ENCODE assay signal across 11 cellular contexts in genomic region chr6:46743425-46744158, GRCh38. TPM values are rescaled to one million over a fixed set of nuclear protein-coding genes. Genes with fewer than 3 reads are reported as not detected.
"Had no signal": no experiment of that assay in that cellular context is flagged by ENCODE, and none has a peak within 500 bp of the region (broad histone marks: within the 10 kb centered on the region; RNA-seq: fewer than 3 reads in every experiment).

No MANE protein-coding gene starts in this region.

- H3K4me2 ChIP-seq: GM23338 had no signal

- H3K27ac ChIP-seq: HL-60 had no signal

- DNase-seq: H9, HCEC 1CT, HFFc6, IMR-90, KG1 had no signal

- ATAC-seq: GM23338, K562 had no signal

- FAIRE-seq: H1, H54, K562 had no signal

- H2AFZ ChIP-seq: GM23338 had no signal

- H3K4me3 ChIP-seq: GM23338, K562 had no signal

RNA-seq across cellular contexts. Expression of gene ANKRD66, which starts 3.1 kb away (rescaled TPM):
- total RNA-seq: GM23338, H1, H9, HFFc6, HT1080, IMR-90, K562 had no signal
- polyA plus RNA-seq: GM23338, IMR-90, K562 had no signal

RNA-seq across cellular contexts. Expression of gene PLA2G7, which starts 8.4 kb away (rescaled TPM):
- total RNA-seq: HFFc6, HT1080, IMR-90, K562 had no signal
- polyA plus RNA-seq: IMR-90, K562 had no signal

RNA-seq across cellular contexts. Expression of gene MEP1A, which starts 49.6 kb away (rescaled TPM):
- total RNA-seq: GM23338, H1, H9, HFFc6, HT1080, IMR-90, K562 had no signal
- polyA plus RNA-seq: GM23338, IMR-90, K562 had no signal

RNA-seq across cellular contexts. Expression of gene TDRD6, which starts 55.9 kb away (rescaled TPM):
- total RNA-seq: HFFc6, HT1080, IMR-90 had no signal
- polyA plus RNA-seq: IMR-90 had no signal
